ENCODE assay signal across 8 cellular contexts in the genomic region with DNA sequence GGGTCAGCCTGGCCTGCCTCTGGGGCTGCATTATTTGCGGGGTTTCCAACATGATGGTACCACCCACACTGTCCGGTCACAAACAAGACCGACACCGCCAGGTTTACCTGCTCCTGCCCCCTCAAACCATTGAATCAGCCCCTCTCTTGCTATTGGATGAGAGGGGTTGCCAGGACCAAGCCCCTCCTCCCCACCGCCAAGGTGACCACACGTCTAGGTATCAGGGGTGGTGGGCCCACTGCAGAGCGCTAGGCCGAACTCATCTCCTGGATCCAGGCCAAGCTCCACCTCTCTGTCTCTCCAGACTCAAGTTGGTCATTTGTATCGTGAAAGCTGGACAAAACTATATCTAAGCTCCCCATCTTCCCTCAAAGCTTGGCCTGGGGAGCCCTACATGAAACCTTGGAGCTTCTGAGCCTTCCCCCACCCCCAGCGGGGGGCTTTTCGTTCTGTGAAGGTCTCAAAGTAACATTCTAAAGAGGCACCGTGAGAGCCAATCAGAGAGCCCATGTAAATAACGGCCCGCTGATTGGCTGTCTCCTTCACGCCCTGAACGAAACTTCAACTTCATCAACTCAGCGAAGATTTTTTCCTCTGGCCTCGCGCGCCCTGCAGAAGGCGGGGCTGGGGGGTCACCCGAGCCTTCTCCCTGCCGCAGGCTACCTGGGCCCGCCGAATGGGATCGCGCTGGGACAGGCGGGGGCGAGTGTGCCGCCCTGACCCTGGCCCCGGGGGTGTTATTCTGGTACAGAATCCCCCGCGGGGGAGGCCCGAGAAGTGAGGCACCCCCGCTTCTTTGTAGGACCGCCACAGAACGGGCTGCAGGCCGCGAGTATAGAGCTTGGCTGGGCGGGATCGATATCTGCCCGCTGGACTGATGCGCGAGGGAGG. TPM values are rescaled to one million over a fixed set of nuclear protein-coding genes. Genes with fewer than 3 reads are reported as not detected.
DNase-seq lines count a peak whose midpoint lies in the region; ATAC-seq and TF ChIP-seq lines count a peak whose summit lies in the region.

No MANE protein-coding gene starts in this region.

- H3K4me3 ChIP-seq in adipocyte (ENCODE audit: low read length) (peak overlapping the region; percentile 37), heart left ventricle (peak overlapping the region; percentile 9 to 58 (median 50))

- TF ChIP-seq POLR2A in heart left ventricle (IDR thresholded peaks at IDR 0.05) = no peak

- peak overlapping the region; percentile 99 for H3K27ac Mint-ChIP-seq in osteocyte (ENCODE audit: unreplicated experiment)

- no peaks in the 10 kb centered on the region for H3K36me3 Mint-ChIP-seq in osteocyte (ENCODE audit: unreplicated experiment)

- H3K36me3 ChIP-seq in adipocyte (ENCODE audit: control insufficient read depth, insufficient read depth, low read length, severe bottlenecking) (no peaks in the 10 kb centered on the region), heart left ventricle (no peaks in the 10 kb centered on the region)

- peak overlapping the region in 3 of 12 donors; percentile 18 to 58 (median 38) for H3K27ac ChIP-seq in heart left ventricle

- H3K4me1 ChIP-seq in adipocyte (ENCODE audit: control insufficient read depth, insufficient read depth, low read length) (peaks cover 37% of the 10 kb centered on the region), heart left ventricle (peaks cover 16 to 36% (median 32%) of the 10 kb centered on the region in 12 donors)

- peak; percentile 29 for ATAC-seq in HG03280 (IDR thresholded peaks at IDR 0.05; ENCODE audit: unreplicated experiment)
- peak; percentile 53 to 81 (median 73) for ATAC-seq in heart left ventricle
- ATAC-seq in GM21737 (IDR thresholded peaks at IDR 0.05; ENCODE audit: unreplicated experiment) = no peak

- no peaks in the 10 kb centered on the region for H3K27me3 Mint-ChIP-seq in osteocyte (ENCODE audit: unreplicated experiment)

- peaks cover 87% of the 10 kb centered on the region for H3K4me1 Mint-ChIP-seq in osteocyte (ENCODE audit: unreplicated experiment)

- in situ Hi-C loops in GM13977 (cut with MboI; ENCODE audit: low pct_unique_long_range_greater_than_20kb, low sequenced_read_pairs, unreplicated experiment) = no loop called here

- intact Hi-C loops in heart left ventricle (cut with DNase I) = loop anchor here in 2 of 10 donors (2.0 to 5.0 kb wide), 3 partner anchors 34 to 109 kb away; no protein-coding TSS in a partner anchor

- H3K9me3 Mint-ChIP-seq in osteocyte (ENCODE audit: unreplicated experiment) = no peaks in the 10 kb centered on the region

- DNase-seq in GM13977 (ENCODE audit: low spot score) (peak; percentile 80), SHP77 (lab: John Stamatoyannopoulos, UW) (peak; percentile 42 to 46), adipocyte (ENCODE audit: low read depth) (peak; percentile 85), heart left ventricle (peak; percentile 69 to 72 (median 72)), osteocyte (ENCODE audit: extremely low spot score, unreplicated experiment) (peak; percentile 92), NCI-H1105 treated with DMSO at 0.1 percent for 48 hours (lab: John Stamatoyannopoulos, UW) (no peak)

- peak overlapping the region; percentile 81 for H3K9ac ChIP-seq in adipocyte (ENCODE audit: low read length)

- 9 to 33% (median 13%) methylated on average over 22 to 44 of the region's 44 CpGs for WGBS in heart left ventricle, 4 donors

- TF ChIP-seq CTCF in GM13977 (IDR thresholded peaks at IDR 0.05; ENCODE audit: extremely low read depth, insufficient read depth, missing control alignments) (no peak), heart left ventricle (IDR thresholded peaks at IDR 0.05) (no peak), osteocyte (IDR thresholded peaks at IDR 0.05) (no peak)

- H3K4me3 Mint-ChIP-seq in osteocyte (ENCODE audit: unreplicated experiment) = peak overlapping the region; percentile 67

- no peaks in the 10 kb centered on the region for H3K9me3 ChIP-seq in adipocyte (ENCODE audit: control insufficient read depth, low read length)
- H3K9me3 ChIP-seq in heart left ventricle = no peaks in the 10 kb centered on the region

- H3K27me3 ChIP-seq in adipocyte (replicated peaks; ENCODE audit: control insufficient read depth, insufficient read depth, low read length) (no peaks in the 10 kb centered on the region), heart left ventricle (peaks cover 0 to 42% (median 25%) of the 10 kb centered on the region in 9 donors)

RNA-seq across cellular contexts. Expression of a gene that starts 49.6 kb away (rescaled TPM):
- total RNA-seq in heart left ventricle = under 1 TPM in 2 of 9 donors, not detected in 7; 0.04 to 0.11 TPM
- polyA plus RNA-seq in heart left ventricle = under 1 TPM in 1 of 2 donors, not detected in 1; 0.04 TPM
- 0.57 and 0.62 TPM in 2 replicates for total RNA-seq in osteocyte
